In the genomic region with DNA sequence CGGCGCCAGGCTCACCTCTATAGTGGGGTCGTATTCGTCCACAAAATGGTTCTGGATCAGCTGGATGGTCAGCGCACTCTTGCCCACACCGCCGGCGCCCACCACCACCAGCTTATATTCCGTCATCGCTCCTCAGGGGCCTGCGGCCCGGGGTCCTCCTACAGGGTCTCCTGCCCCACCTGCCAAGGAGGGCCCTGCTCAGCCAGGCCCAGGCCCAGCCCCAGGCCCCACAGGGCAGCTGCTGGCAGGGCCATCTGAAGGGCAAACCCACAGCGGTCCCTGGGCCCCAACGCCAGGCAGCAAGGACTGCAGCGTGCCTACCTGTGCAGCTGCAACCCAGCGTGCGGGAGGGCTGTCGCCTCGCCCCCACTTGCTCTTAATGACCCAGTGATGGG, we compare ENCODE assay signal across 9 cellular contexts. TPM values are rescaled to one million over a fixed set of nuclear protein-coding genes. Genes with fewer than 3 reads are reported as not detected.
DNase-seq lines count a peak whose midpoint lies in the region; ATAC-seq and TF ChIP-seq lines count a peak whose summit lies in the region.
"Had no signal": no experiment of that assay in that cellular context is flagged by ENCODE, and none has a peak within 500 bp of the region (broad histone marks: within the 10 kb centered on the region; RNA-seq: fewer than 3 reads in every experiment).

No MANE protein-coding gene starts in this region.

- no peaks in the 10 kb centered on the region for H3K9me3 Mint-ChIP-seq in activated naive CD4-positive, alpha-beta T cell treated with anti-CD3 and anti-CD28 coated beads, Interleukin-2, amount 50 U/mL, for 24 hours
- no peaks in the 10 kb centered on the region for H3K9me3 Mint-ChIP-seq in activated naive CD4-positive, alpha-beta T cell treated with anti-CD3 and anti-CD28 coated beads, Interleukin-2, amount 50 U/mL, for 72 hours
- H3K9me3 Mint-ChIP-seq in chondrocyte (ENCODE audit: low read depth), result no peaks in the 10 kb centered on the region

- H3K4me1 ChIP-seq in mucosa of rectum (ENCODE audit: control insufficient read depth in 2 of 2, insufficient read depth in 2 of 2, low read length in 2 of 2) (peaks cover 22% of the 10 kb centered on the region in 2 donors), vagina (peaks cover 49% of the 10 kb centered on the region)

- DNase-seq in activated naive CD4-positive, alpha-beta T cell treated with anti-CD3 and anti-CD28 coated beads, Interleukin-2, amount 50 U/mL, for 72 hours (ENCODE audit: low spot score in 2 of 2), result no peak
- DNase-seq in chondrocyte (ENCODE audit: low spot score) (peak; percentile 87), vagina (ENCODE audit: extremely low spot score in 2 of 2) (no peak), HEK293T (ENCODE audit: extremely low spot score) (no peak), hypothalamus (lab: John Stamatoyannopoulos, UW) (no peak)

- intact Hi-C loops in vagina (cut with DNase I), result no loop called here

- H3K27ac ChIP-seq in mucosa of rectum (ENCODE audit: low read depth in 2 of 2, low read length in 2 of 2) (peak overlapping the region in 1 of 2 donors; percentile 39), vagina (peak overlapping the region; percentile 90)

- CTCF ChIA-PET in HEK293T (lab: Yijun Ruan, JAX), result no interaction called here

- no peak for ATAC-seq in activated naive CD4-positive, alpha-beta T cell treated with anti-CD3 and anti-CD28 coated beads, Interleukin-2, amount 50 U/mL, for 72 hours
- ATAC-seq in GM21723 (IDR thresholded peaks at IDR 0.05; ENCODE audit: unreplicated experiment), result no peak

- H3K4me1 Mint-ChIP-seq in activated naive CD4-positive, alpha-beta T cell treated with anti-CD3 and anti-CD28 coated beads, Interleukin-2, amount 50 U/mL, for 24 hours, result peaks cover 3% of the 10 kb centered on the region
- peaks cover 7% of the 10 kb centered on the region for H3K4me1 Mint-ChIP-seq in chondrocyte (ENCODE audit: low read depth)

- no peak overlapping the region for H3K27ac Mint-ChIP-seq in activated naive CD4-positive, alpha-beta T cell treated with anti-CD3 and anti-CD28 coated beads, Interleukin-2, amount 50 U/mL, for 24 hours
- no peak overlapping the region for H3K27ac Mint-ChIP-seq in activated naive CD4-positive, alpha-beta T cell treated with anti-CD3 and anti-CD28 coated beads, Interleukin-2, amount 50 U/mL, for 72 hours
- no peak overlapping the region for H3K27ac Mint-ChIP-seq in chondrocyte (ENCODE audit: unreplicated experiment)

- no peaks in the 10 kb centered on the region for H3K27me3 Mint-ChIP-seq in activated naive CD4-positive, alpha-beta T cell treated with anti-CD3 and anti-CD28 coated beads, Interleukin-2, amount 50 U/mL, for 24 hours
- no peaks in the 10 kb centered on the region for H3K27me3 Mint-ChIP-seq in chondrocyte (ENCODE audit: low read depth)

- peak overlapping the region; percentile 69 to 74 for H3K4me3 ChIP-seq in mucosa of rectum (ENCODE audit: low read length in 2 of 2)
- H3K4me3 ChIP-seq in vagina, result peak overlapping the region; percentile 61 to 91

- POLR2A ChIA-PET in HEK293T (lab: Yijun Ruan, JAX), result interaction anchor here (0.6 to 1.1 kb wide), 2 partner anchors 28 to 34 kb away, joined by 3 read pairs; no protein-coding TSS in a partner anchor

- H3K4me3 Mint-ChIP-seq in activated naive CD4-positive, alpha-beta T cell treated with anti-CD3 and anti-CD28 coated beads, Interleukin-2, amount 50 U/mL, for 24 hours, result peak overlapping the region; percentile 76
- peak overlapping the region; percentile 71 for H3K4me3 Mint-ChIP-seq in chondrocyte (ENCODE audit: unreplicated experiment)

- H3K9me3 ChIP-seq in mucosa of rectum (ENCODE audit: control insufficient read depth in 2 of 2, low read length in 2 of 2) (no peaks in the 10 kb centered on the region), vagina (no peaks in the 10 kb centered on the region)

- H3K9ac ChIP-seq in mucosa of rectum (ENCODE audit: low read depth in 1 of 2, low read length in 2 of 2), result peak overlapping the region; percentile 70 to 79

- TF ChIP-seq CTCF in chondrocyte (IDR thresholded peaks at IDR 0.05) (no peak), vagina (IDR thresholded peaks at IDR 0.05) (no peak)

- H3K27me3 ChIP-seq in mucosa of rectum (ENCODE audit: control insufficient read depth in 2 of 2, insufficient read depth in 2 of 2, low read length in 2 of 2), result no peaks in the 10 kb centered on the region
- no peaks in the 10 kb centered on the region for H3K27me3 ChIP-seq in vagina

- no peak for TF ChIP-seq POLR2A in vagina (IDR thresholded peaks at IDR 0.05)

- peaks cover 11 to 14% of the 10 kb centered on the region in 2 donors for H3K36me3 ChIP-seq in mucosa of rectum (ENCODE audit: control insufficient read depth in 2 of 2, insufficient read depth in 2 of 2, low read length in 2 of 2)
- H3K36me3 ChIP-seq in vagina, result peaks cover 0 to 29% of the 10 kb centered on the region in 2 donors

- no peaks in the 10 kb centered on the region for H3K36me3 Mint-ChIP-seq in activated naive CD4-positive, alpha-beta T cell treated with anti-CD3 and anti-CD28 coated beads, Interleukin-2, amount 50 U/mL, for 24 hours
- no peaks in the 10 kb centered on the region for H3K36me3 Mint-ChIP-seq in activated naive CD4-positive, alpha-beta T cell treated with anti-CD3 and anti-CD28 coated beads, Interleukin-2, amount 50 U/mL, for 72 hours
- H3K36me3 Mint-ChIP-seq in chondrocyte (ENCODE audit: low read depth), result no peaks in the 10 kb centered on the region

TF ChIP-seq in HEK293T, 16 proteins besides CTCF, POLR2A, EP300 and RAD21:
- TF ChIP-seq ARNT (IDR thresholded peaks at IDR 0.05), result no peak
- no peak for TF ChIP-seq SP1 (IDR thresholded peaks at IDR 0.05)
- TF ChIP-seq FOXA1 (IDR thresholded peaks at IDR 0.05), result no peak
- TF ChIP-seq BHLHE40 (IDR thresholded peaks at IDR 0.05; ENCODE audit: borderline replicate concordance), result no peak
- no peak for TF ChIP-seq ZNF384 (IDR thresholded peaks at IDR 0.05)
- TF ChIP-seq NFRKB (IDR thresholded peaks at IDR 0.05), result no peak
- TF ChIP-seq ELF4 (IDR thresholded peaks at IDR 0.05), result no peak
- no peak for TF ChIP-seq L3MBTL2 (conservative IDR thresholded peaks at IDR 0.05)
TF ChIP-seq in HEK293T: peak in this region for 0.

RNA-seq across cellular contexts. Expression of a gene that starts 1.2 kb away (rescaled TPM):
- 10 to 100 TPM; 29.9 to 38.6 TPM for total RNA-seq in activated naive CD4-positive, alpha-beta T cell treated with anti-CD3 and anti-CD28 coated beads, Interleukin-2, amount 50 U/mL, for 72 hours
- total RNA-seq in chondrocyte, result 65.1 to 77.7 TPM (median 68.0 TPM) in 3 replicates
- total RNA-seq in vagina, result 53.5 TPM

RNA-seq across cellular contexts. Expression of a gene that starts 3.1 kb away (rescaled TPM):
- total RNA-seq in activated naive CD4-positive, alpha-beta T cell treated with anti-CD3 and anti-CD28 coated beads, Interleukin-2, amount 50 U/mL, for 72 hours, result 1 to 10 TPM; 1.7 to 2.8 TPM
- total RNA-seq in chondrocyte (2.6 to 2.9 TPM (median 2.7 TPM) in 3 replicates), vagina (0.49 TPM)
- total RNA-seq: HT1080 had no signal

RNA-seq across cellular contexts. Expression of a gene that starts 26.3 kb away (rescaled TPM):
- 1 to 10 TPM; 5.1 to 5.8 TPM for total RNA-seq in activated naive CD4-positive, alpha-beta T cell treated with anti-CD3 and anti-CD28 coated beads, Interleukin-2, amount 50 U/mL, for 72 hours
- 3.8 to 6.1 TPM (median 5.5 TPM) in 3 replicates for total RNA-seq in chondrocyte
- total RNA-seq in vagina, result 1.7 TPM

RNA-seq across cellular contexts. Expression of a gene that starts 26.6 kb away (rescaled TPM):
- 10 to 100 TPM; 13.3 to 17.5 TPM for total RNA-seq in activated naive CD4-positive, alpha-beta T cell treated with anti-CD3 and anti-CD28 coated beads, Interleukin-2, amount 50 U/mL, for 72 hours
- total RNA-seq in chondrocyte, result 20.0 to 31.3 TPM (median 28.7 TPM) in 3 replicates
- total RNA-seq in vagina, result 14.7 TPM

RNA-seq across cellular contexts. Expression of a gene that starts 27.2 kb away (rescaled TPM):
- total RNA-seq in activated naive CD4-positive, alpha-beta T cell treated with anti-CD3 and anti-CD28 coated beads, Interleukin-2, amount 50 U/mL, for 72 hours, result 10 to 100 TPM; 90.9 to 98.0 TPM
- total RNA-seq in chondrocyte (146 to 166 TPM (median 161 TPM) in 3 replicates), vagina (252 TPM)
